Comparison of ENCODE assay signal across 10 cellular contexts in genomic region chr1:86016076-86016746, GRCh38.
A peak's percentile ranks its signal among the peaks of the same experiment; 100 is the strongest.
DNase-seq lines count a peak whose midpoint lies in the region; ATAC-seq and TF ChIP-seq lines count a peak whose summit lies in the region.
"Had no signal": no experiment of that assay in that cellular context is flagged by ENCODE, and none has a peak within 500 bp of the region (broad histone marks: within the 10 kb centered on the region; RNA-seq: fewer than 3 reads in every experiment).

No MANE protein-coding gene starts in this region.

- DNase-seq in adipocyte (ENCODE audit: low read depth): peak; percentile 3
- DNase-seq in activated CD4-positive, alpha-beta memory T cell treated with anti-CD3 and anti-CD28 coated beads, Interleukin-2, amount 10 ng/mL, durations not matched to agents 7 days and 5 days: no peak
- no peak for DNase-seq in stimulated activated CD4-positive, alpha-beta T cell treated with anti-CD3 and anti-CD28 coated beads, Interleukin-4, amount 100 ng/mL, for 24 hours
- no peak for DNase-seq in NCI-H345 treated with DMSO at 0.1 percent for 48 hours (lab: John Stamatoyannopoulos, UW; ENCODE audit: unreplicated experiment)
- no peak for DNase-seq in endothelial cell (ENCODE audit: low spot score)
- DNase-seq: NCI-H1048 had no signal

- no peaks in the 10 kb centered on the region for H3K9me3 Mint-ChIP-seq in activated CD4-positive, alpha-beta memory T cell treated with anti-CD3 and anti-CD28 coated beads, Interleukin-2, amount 10 ng/mL, durations not matched to agents 7 days and 5 days
- no peaks in the 10 kb centered on the region for H3K9me3 Mint-ChIP-seq in endothelial cell (ENCODE audit: unreplicated experiment)

- H3K4me1 ChIP-seq in adipocyte (ENCODE audit: control insufficient read depth, insufficient read depth, low read length): no peaks in the 10 kb centered on the region
- H3K4me1 ChIP-seq: BLaER1 treated with 17β-estradiol and CSF1 and Interleukin-3, amounts not matched to agents 10 nM and 100 nM had no signal

- no peaks in the 10 kb centered on the region for H3K9me3 ChIP-seq in adipocyte (ENCODE audit: control insufficient read depth, low read length)
- H3K9me3 ChIP-seq: BLaER1 treated with 17β-estradiol and CSF1 and Interleukin-3, amounts not matched to agents 10 nM and 100 nM had no signal

- no peak overlapping the region for H3K4me3 ChIP-seq in adipocyte (ENCODE audit: low read length)
- H3K4me3 ChIP-seq: BLaER1 treated with 17β-estradiol and CSF1 and Interleukin-3, amounts not matched to agents 10 nM and 100 nM had no signal

- H3K36me3 Mint-ChIP-seq in activated CD4-positive, alpha-beta memory T cell treated with anti-CD3 and anti-CD28 coated beads, Interleukin-2, amount 10 ng/mL, durations not matched to agents 7 days and 5 days (ENCODE audit: low read depth): no peaks in the 10 kb centered on the region
- no peaks in the 10 kb centered on the region for H3K36me3 Mint-ChIP-seq in endothelial cell (ENCODE audit: low read depth, unreplicated experiment)

- no peak overlapping the region for H3K9ac ChIP-seq in adipocyte (ENCODE audit: low read length)
- H3K9ac ChIP-seq: BLaER1 treated with 17β-estradiol and CSF1 and Interleukin-3, amounts not matched to agents 10 nM and 100 nM had no signal

- no peaks in the 10 kb centered on the region for H3K27me3 ChIP-seq in adipocyte (replicated peaks; ENCODE audit: control insufficient read depth, insufficient read depth, low read length)
- H3K27me3 ChIP-seq: BLaER1 treated with 17β-estradiol and CSF1 and Interleukin-3, amounts not matched to agents 10 nM and 100 nM had no signal

- TF ChIP-seq CTCF in endothelial cell (IDR thresholded peaks at IDR 0.05; ENCODE audit: unreplicated experiment): no peak

- H3K27ac Mint-ChIP-seq in activated CD4-positive, alpha-beta memory T cell treated with anti-CD3 and anti-CD28 coated beads, Interleukin-2, amount 10 ng/mL, durations not matched to agents 7 days and 5 days: no peak overlapping the region
- H3K27ac Mint-ChIP-seq in endothelial cell (ENCODE audit: unreplicated experiment): no peak overlapping the region

- CTCF ChIA-PET in activated CD4-positive, alpha-beta memory T cell treated with anti-CD3 and anti-CD28 coated beads, Interleukin-2, amount 10 ng/mL, durations not matched to agents 7 days and 5 days (lab: Charles Lee): no interaction called here

- no peaks in the 10 kb centered on the region for H3K27me3 Mint-ChIP-seq in activated CD4-positive, alpha-beta memory T cell treated with anti-CD3 and anti-CD28 coated beads, Interleukin-2, amount 10 ng/mL, durations not matched to agents 7 days and 5 days
- H3K27me3 Mint-ChIP-seq in endothelial cell (ENCODE audit: unreplicated experiment): no peaks in the 10 kb centered on the region

- peak; percentile 75 for ATAC-seq in GM18511 (IDR thresholded peaks at IDR 0.05; ENCODE audit: unreplicated experiment)
- peak; percentile 50 for ATAC-seq in GM21515 (IDR thresholded peaks at IDR 0.05; ENCODE audit: unreplicated experiment)
- ATAC-seq in HG02973 (IDR thresholded peaks at IDR 0.05; ENCODE audit: unreplicated experiment): peak; percentile 59

- POLR2A ChIA-PET in activated CD4-positive, alpha-beta memory T cell treated with anti-CD3 and anti-CD28 coated beads, Interleukin-2, amount 10 ng/mL, durations not matched to agents 7 days and 5 days (lab: Charles Lee): no interaction called here

- H3K4me1 Mint-ChIP-seq in activated CD4-positive, alpha-beta memory T cell treated with anti-CD3 and anti-CD28 coated beads, Interleukin-2, amount 10 ng/mL, durations not matched to agents 7 days and 5 days: no peaks in the 10 kb centered on the region
- H3K4me1 Mint-ChIP-seq in endothelial cell (ENCODE audit: unreplicated experiment): peaks cover 4% of the 10 kb centered on the region

- no peaks in the 10 kb centered on the region for H3K36me3 ChIP-seq in adipocyte (ENCODE audit: control insufficient read depth, insufficient read depth, low read length, severe bottlenecking)
- H3K36me3 ChIP-seq: BLaER1 treated with 17β-estradiol and CSF1 and Interleukin-3, amounts not matched to agents 10 nM and 100 nM had no signal

- H3K4me3 Mint-ChIP-seq in activated CD4-positive, alpha-beta memory T cell treated with anti-CD3 and anti-CD28 coated beads, Interleukin-2, amount 10 ng/mL, durations not matched to agents 7 days and 5 days: no peak overlapping the region
- H3K4me3 Mint-ChIP-seq in endothelial cell (ENCODE audit: unreplicated experiment): no peak overlapping the region
